In genomic region chr12:74538491-74539258, GRCh38 we compare ENCODE assay signal across 8 cellular contexts. TPM values are rescaled to one million over a fixed set of nuclear protein-coding genes. Genes with fewer than 3 reads are reported as not detected.
DNase-seq lines count a peak whose midpoint lies in the region; ATAC-seq and TF ChIP-seq lines count a peak whose summit lies in the region.

No MANE protein-coding gene starts in this region.

- H3K4me1 Mint-ChIP-seq in central memory CD8-positive, alpha-beta T cell = peaks cover 58% of the 10 kb centered on the region

- no peak for TF ChIP-seq POLR2A in lower leg skin (IDR thresholded peaks at IDR 0.05)
- no peak for TF ChIP-seq POLR2A in suprapubic skin (IDR thresholded peaks at IDR 0.05)

- ATAC-seq in HG02571 (IDR thresholded peaks at IDR 0.05; ENCODE audit: unreplicated experiment) (peak; percentile 15), HG03045 (IDR thresholded peaks at IDR 0.05; ENCODE audit: unreplicated experiment) (no peak), GM19324 (IDR thresholded peaks at IDR 0.05; ENCODE audit: low FRiP score, unreplicated experiment) (no peak)
- peak; percentile 46 for ATAC-seq in central memory CD8-positive, alpha-beta T cell (replicated peaks; ENCODE audit: extremely low read depth, poor library complexity, severe bottlenecking)

- intact Hi-C loops in lower leg skin (cut with DNase I; ENCODE audit: low total_unique reads) = no loop called here

- H3K9me3 ChIP-seq in SK-N-MC (ENCODE audit: low read depth, low read length) (no peaks in the 10 kb centered on the region), suprapubic skin (no peaks in the 10 kb centered on the region)

- peaks cover 34% of the 10 kb centered on the region for H3K36me3 Mint-ChIP-seq in central memory CD8-positive, alpha-beta T cell (ENCODE audit: insufficient read depth)

- H3K27ac Mint-ChIP-seq in central memory CD8-positive, alpha-beta T cell (ENCODE audit: low read depth) = peak overlapping the region; percentile 100

- no peak for DNase-seq in SK-N-MC (ENCODE audit: low read depth, low spot score)
- DNase-seq in central memory CD8-positive, alpha-beta T cell (ENCODE audit: low spot score in 2 of 2) = peak; percentile 25 to 29
- DNase-seq in lower leg skin (ENCODE audit: low spot score in 2 of 2) = no peak
- no peak for DNase-seq in suprapubic skin (ENCODE audit: low spot score in 2 of 2)

- TF ChIP-seq EP300 in suprapubic skin (IDR thresholded peaks at IDR 0.05) = no peak

- TF ChIP-seq CTCF in GM12875 (IDR thresholded peaks at IDR 0.05; ENCODE audit: borderline replicate concordance, insufficient read depth, low read depth, low read length) (0 out of 2 replicates have a peak, but pooled peaks have one; percentile 6), lower leg skin (IDR thresholded peaks at IDR 0.05) (no peak), suprapubic skin (IDR thresholded peaks at IDR 0.05) (no peak)

- H3K9ac ChIP-seq in SK-N-MC (ENCODE audit: insufficient read length) = peak overlapping the region; percentile 99

- H3K4me1 ChIP-seq in suprapubic skin = peaks cover 51% of the 10 kb centered on the region

- no peaks in the 10 kb centered on the region for H3K27me3 Mint-ChIP-seq in central memory CD8-positive, alpha-beta T cell

- no peaks in the 10 kb centered on the region for H3K9me3 Mint-ChIP-seq in central memory CD8-positive, alpha-beta T cell

- no peaks in the 10 kb centered on the region for H3K27me3 ChIP-seq in suprapubic skin

- peak overlapping the region; percentile 74 for H3K4me3 ChIP-seq in GM12875 (ENCODE audit: low read depth, low read length)
- H3K4me3 ChIP-seq in SK-N-MC = peak overlapping the region; percentile 93
- H3K4me3 ChIP-seq in lower leg skin (ENCODE audit: low read depth, poor library complexity, severe bottlenecking) = peak overlapping the region; percentile 82
- H3K4me3 ChIP-seq in suprapubic skin = peak overlapping the region; percentile 76

- peak overlapping the region; percentile 96 for H3K4me3 Mint-ChIP-seq in central memory CD8-positive, alpha-beta T cell

- 18% methylated on average over 7 of the region's 7 CpGs for WGBS in lower leg skin, 2 donors
- 32% methylated on average over 7 of the region's 7 CpGs for WGBS in suprapubic skin

- H3K36me3 ChIP-seq in SK-N-MC (ENCODE audit: insufficient read depth, low read length) (peaks cover 56% of the 10 kb centered on the region), suprapubic skin (no peaks in the 10 kb centered on the region)

- peak overlapping the region; percentile 96 for H3K27ac ChIP-seq in SK-N-MC
- H3K27ac ChIP-seq in suprapubic skin = peak overlapping the region; percentile 97

RNA-seq across cellular contexts. Expression of gene ATXN7L3B, which starts 1.0 kb away (rescaled TPM):
- 10 to 100 TPM; 20.9 to 25.1 (median 23.4) TPM for total RNA-seq in lower leg skin
- 10 to 100 TPM; 27.5 to 35.6 (median 31.1) TPM for total RNA-seq in suprapubic skin

Comparison
In these comparisons a context has a peak if more than half of its experiments do, and no peak if none do; other contexts are left out.
1. ATAC-seq: peak in HG02571 (single experiment) and central memory CD8-positive, alpha-beta T cell (single experiment); none in HG03045 (single experiment) and GM19324 (single experiment).
2. DNase-seq: peak in central memory CD8-positive, alpha-beta T cell (2 of 2); none in SK-N-MC (single experiment), lower leg skin (0 of 2) and suprapubic skin (0 of 2).
3. Peak in every context shown above with its lines, with median percentiles within 50 percentile points of each other: H3K4me3 ChIP-seq.